ENCODE assay signal across 1 cellular context in the genomic region with DNA sequence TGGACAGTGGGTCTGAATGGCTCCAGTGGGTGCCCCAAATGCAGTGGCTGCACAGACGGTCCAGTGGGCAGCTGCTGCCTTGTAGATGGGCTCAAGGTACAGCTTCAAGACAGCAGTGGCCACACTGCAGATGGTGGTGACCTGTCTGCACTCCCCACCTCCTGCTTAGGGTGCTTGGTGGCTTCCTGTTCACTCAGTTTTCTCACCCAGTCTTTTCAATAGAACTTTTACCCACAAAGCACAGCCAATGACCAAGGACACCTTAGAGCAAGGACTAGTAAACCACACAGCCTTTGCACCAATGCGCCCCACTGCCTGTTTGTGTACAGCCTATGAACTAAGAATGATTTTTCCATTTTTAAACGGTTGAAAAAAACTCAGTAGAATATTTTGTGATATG.
TF ChIP-seq lines count a peak whose summit lies in the region.

No MANE protein-coding gene starts in this region.

TF ChIP-seq in GM12878, 131 proteins besides CTCF, POLR2A, EP300 and RAD21:
- TF ChIP-seq SREBF2 (IDR thresholded peaks at IDR 0.05; ENCODE audit: low read length) (no peak), EZH2 (IDR thresholded peaks at IDR 0.05; ENCODE audit: borderline replicate concordance, control insufficient read depth, low read depth, low read length) (no peak), POU2F2 (IDR thresholded peaks at IDR 0.05; ENCODE audit: borderline replicate concordance, low read depth, low read length) (no peak), CBX5 (IDR thresholded peaks at IDR 0.05; ENCODE audit: low read depth) (no peak), REST (IDR thresholded peaks at IDR 0.05; ENCODE audit: low read depth, low read length) (no peak), HCFC1 (IDR thresholded peaks at IDR 0.05; ENCODE audit: low read length) (no peak), TCF7 (IDR thresholded peaks at IDR 0.05; ENCODE audit: borderline replicate concordance) (no peak)
- TF ChIP-seq, protein P1, sequence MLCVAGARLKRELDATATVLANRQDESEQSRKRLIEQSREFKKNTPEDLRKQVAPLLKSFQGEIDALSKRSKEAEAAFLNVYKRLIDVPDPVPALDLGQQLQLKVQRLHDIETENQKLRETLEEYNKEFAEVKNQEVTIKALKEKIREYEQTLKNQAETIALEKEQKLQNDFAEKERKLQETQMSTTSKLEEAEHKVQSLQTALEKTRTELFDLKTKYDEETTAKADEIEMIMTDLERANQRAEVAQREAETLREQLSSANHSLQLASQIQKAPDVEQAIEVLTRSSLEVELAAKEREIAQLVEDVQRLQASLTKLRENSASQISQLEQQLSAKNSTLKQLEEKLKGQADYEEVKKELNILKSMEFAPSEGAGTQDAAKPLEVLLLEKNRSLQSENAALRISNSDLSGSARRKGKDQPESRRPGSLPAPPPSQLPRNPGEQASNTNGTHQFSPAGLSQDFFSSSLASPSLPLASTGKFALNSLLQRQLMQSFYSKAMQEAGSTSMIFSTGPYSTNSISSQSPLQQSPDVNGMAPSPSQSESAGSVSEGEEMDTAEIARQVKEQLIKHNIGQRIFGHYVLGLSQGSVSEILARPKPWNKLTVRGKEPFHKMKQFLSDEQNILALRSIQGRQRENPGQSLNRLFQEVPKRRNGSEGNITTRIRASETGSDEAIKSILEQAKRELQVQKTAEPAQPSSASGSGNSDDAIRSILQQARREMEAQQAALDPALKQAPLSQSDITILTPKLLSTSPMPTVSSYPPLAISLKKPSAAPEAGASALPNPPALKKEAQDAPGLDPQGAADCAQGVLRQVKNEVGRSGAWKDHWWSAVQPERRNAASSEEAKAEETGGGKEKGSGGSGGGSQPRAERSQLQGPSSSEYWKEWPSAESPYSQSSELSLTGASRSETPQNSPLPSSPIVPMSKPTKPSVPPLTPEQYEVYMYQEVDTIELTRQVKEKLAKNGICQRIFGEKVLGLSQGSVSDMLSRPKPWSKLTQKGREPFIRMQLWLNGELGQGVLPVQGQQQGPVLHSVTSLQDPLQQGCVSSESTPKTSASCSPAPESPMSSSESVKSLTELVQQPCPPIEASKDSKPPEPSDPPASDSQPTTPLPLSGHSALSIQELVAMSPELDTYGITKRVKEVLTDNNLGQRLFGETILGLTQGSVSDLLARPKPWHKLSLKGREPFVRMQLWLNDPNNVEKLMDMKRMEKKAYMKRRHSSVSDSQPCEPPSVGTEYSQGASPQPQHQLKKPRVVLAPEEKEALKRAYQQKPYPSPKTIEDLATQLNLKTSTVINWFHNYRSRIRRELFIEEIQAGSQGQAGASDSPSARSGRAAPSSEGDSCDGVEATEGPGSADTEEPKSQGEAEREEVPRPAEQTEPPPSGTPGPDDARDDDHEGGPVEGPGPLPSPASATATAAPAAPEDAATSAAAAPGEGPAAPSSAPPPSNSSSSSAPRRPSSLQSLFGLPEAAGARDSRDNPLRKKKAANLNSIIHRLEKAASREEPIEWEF (IDR thresholded peaks at IDR 0.05; ENCODE audit: insufficient replicate concordance, low read depth, low read length): no peak
- TF ChIP-seq, protein P2, sequence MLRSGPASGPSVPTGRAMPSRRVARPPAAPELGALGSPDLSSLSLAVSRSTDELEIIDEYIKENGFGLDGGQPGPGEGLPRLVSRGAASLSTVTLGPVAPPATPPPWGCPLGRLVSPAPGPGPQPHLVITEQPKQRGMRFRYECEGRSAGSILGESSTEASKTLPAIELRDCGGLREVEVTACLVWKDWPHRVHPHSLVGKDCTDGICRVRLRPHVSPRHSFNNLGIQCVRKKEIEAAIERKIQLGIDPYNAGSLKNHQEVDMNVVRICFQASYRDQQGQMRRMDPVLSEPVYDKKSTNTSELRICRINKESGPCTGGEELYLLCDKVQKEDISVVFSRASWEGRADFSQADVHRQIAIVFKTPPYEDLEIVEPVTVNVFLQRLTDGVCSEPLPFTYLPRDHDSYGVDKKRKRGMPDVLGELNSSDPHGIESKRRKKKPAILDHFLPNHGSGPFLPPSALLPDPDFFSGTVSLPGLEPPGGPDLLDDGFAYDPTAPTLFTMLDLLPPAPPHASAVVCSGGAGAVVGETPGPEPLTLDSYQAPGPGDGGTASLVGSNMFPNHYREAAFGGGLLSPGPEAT (IDR thresholded peaks at IDR 0.05; ENCODE audit: low read depth): no peak
- TF ChIP-seq, protein P3, sequence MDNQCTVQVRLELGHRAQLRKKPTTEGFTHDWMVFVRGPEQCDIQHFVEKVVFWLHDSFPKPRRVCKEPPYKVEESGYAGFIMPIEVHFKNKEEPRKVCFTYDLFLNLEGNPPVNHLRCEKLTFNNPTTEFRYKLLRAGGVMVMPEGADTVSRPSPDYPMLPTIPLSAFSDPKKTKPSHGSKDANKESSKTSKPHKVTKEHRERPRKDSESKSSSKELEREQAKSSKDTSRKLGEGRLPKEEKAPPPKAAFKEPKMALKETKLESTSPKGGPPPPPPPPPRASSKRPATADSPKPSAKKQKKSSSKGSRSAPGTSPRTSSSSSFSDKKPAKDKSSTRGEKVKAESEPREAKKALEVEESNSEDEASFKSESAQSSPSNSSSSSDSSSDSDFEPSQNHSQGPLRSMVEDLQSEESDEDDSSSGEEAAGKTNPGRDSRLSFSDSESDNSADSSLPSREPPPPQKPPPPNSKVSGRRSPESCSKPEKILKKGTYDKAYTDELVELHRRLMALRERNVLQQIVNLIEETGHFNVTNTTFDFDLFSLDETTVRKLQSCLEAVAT (IDR thresholded peaks at IDR 0.05): no peak
